1 cellular context compared by ENCODE assay signal in the genomic region with DNA sequence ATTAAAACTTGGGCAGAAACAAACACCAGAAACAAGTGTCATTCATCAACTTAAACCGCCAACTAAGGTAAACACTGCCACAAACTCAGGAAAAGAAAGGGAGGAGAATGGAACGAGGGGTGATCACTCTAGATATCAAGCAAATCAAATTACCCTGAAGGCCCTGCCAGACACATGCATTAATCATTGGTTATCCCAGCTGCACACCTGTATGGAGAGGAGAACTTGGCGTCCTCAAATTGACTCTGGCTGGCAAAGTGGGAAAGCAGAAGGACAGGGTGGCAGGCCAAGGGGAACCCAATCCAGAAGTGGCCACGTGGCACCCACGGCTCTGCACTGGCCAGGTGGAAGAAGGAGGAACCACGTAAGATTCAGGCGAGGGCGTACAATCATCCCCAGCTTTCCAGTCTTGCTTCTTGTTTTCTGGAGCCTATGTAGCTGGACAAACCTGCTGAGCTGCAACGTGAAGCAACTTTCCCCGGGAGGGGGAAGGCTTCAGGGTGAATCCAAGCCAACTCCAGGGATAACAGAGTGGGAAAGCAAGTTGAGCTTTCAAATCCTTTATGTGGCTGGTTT.
TF ChIP-seq lines count a peak whose summit lies in the region.

No MANE protein-coding gene starts in this region.

TF ChIP-seq in K562, 482 proteins besides CTCF, POLR2A, EP300 and RAD21 (continued from another document and continues in another):
- TF ChIP-seq SMAD2 (IDR thresholded peaks at IDR 0.05; ENCODE audit: low read depth, low read length) (no peak), FOXP1 (CRISPR knock-in tag; IDR thresholded peaks at IDR 0.05) (no peak; the same call in 1 of the 2 replicates), ZNF239 (CRISPR knock-in tag; IDR thresholded peaks at IDR 0.05) (no peak), SP1 (CRISPR knock-in tag; IDR thresholded peaks at IDR 0.05) (peak; percentile 9; the same call in 1 of the 2 replicates), ZNF282 (CRISPR knock-in tag; IDR thresholded peaks at IDR 0.05) (no peak), ATF7 (IDR thresholded peaks at IDR 0.05) (0 out of 2 replicates have a peak, but pooled peaks have one; percentile 10), NBN (IDR thresholded peaks at IDR 0.05; ENCODE audit: low read depth) (no peak; the same call in 1 of the 2 replicates), ZHX1 (conservative IDR thresholded peaks at IDR 0.05; ENCODE audit: low read length) (no peak), RBFOX2 (IDR thresholded peaks at IDR 0.05; ENCODE audit: low read depth, low read length) (peak; percentile 79), ATF4 (CRISPR knock-in tag; IDR thresholded peaks at IDR 0.05) (no peak), XRCC3 (IDR thresholded peaks at IDR 0.05) (no peak), TCF7L2 (IDR thresholded peaks at IDR 0.05; ENCODE audit: low read depth, low read length) (no peak), TEAD4 (IDR thresholded peaks at IDR 0.05; ENCODE audit: low read length) (peak; percentile 68), TEAD4 (CRISPR knock-in tag; IDR thresholded peaks at IDR 0.05; ENCODE audit: borderline replicate concordance) (no peak), KLF1 (tag; IDR thresholded peaks at IDR 0.05) (peak; percentile 56; the same call in 1 of the 2 replicates), CREBBP (IDR thresholded peaks at IDR 0.05; ENCODE audit: low read depth, low read length) (no peak), KDM1A (IDR thresholded peaks at IDR 0.05) (0 out of 4 replicates have a peak, but pooled peaks of 1 of the 2 experiments have one; percentile 4), ZNF408 (CRISPR knock-in tag; IDR thresholded peaks at IDR 0.05; ENCODE audit: low read depth) (no peak), YY1 (IDR thresholded peaks at IDR 0.05; ENCODE audit: borderline replicate concordance in 1 of 3, control insufficient read depth in 1 of 3, extremely low read depth in 1 of 3, insufficient read depth in 3 of 3, insufficient read length in 1 of 3, insufficient replicate concordance in 2 of 3, low read depth in 1 of 3, low read length in 2 of 3) (no peak), EHMT2 (IDR thresholded peaks at IDR 0.05) (no peak), HMG20A (CRISPR knock-in tag; conservative IDR thresholded peaks at IDR 0.05) (no peak), OTX1 (CRISPR knock-in tag; IDR thresholded peaks at IDR 0.05) (no peak; the same call in 1 of the 2 replicates), ETS1 (conservative IDR thresholded peaks at IDR 0.05; ENCODE audit: control insufficient read depth, low read depth, low read length) (no peak), ZNF707 (CRISPR knock-in tag; conservative IDR thresholded peaks at IDR 0.05) (no peak), FOXJ2 (tag; IDR thresholded peaks at IDR 0.05) (no peak), CCAR2 (IDR thresholded peaks at IDR 0.05; ENCODE audit: low read depth, low read length) (no peak), JUNB (CRISPR knock-in tag; conservative IDR thresholded peaks at IDR 0.05) (no peak), ZNF124 (CRISPR knock-in tag; IDR thresholded peaks at IDR 0.05) (no peak), BRD4 (IDR thresholded peaks at IDR 0.05) (no peak), RFX5 (IDR thresholded peaks at IDR 0.05; ENCODE audit: low read depth, low read length) (no peak), HNRNPUL1 (IDR thresholded peaks at IDR 0.05; ENCODE audit: low read length) (no peak), TBP (optimal IDR thresholded peaks at IDR 0.05; ENCODE audit: low read depth, low read length) (no peak), TFAM (CRISPR knock-in tag; conservative IDR thresholded peaks at IDR 0.05) (no peak), SP2 (IDR thresholded peaks at IDR 0.05; ENCODE audit: extremely low read depth, low read depth, low read length, poor library complexity, severe bottlenecking) (no peak), THRB (CRISPR knock-in tag; conservative IDR thresholded peaks at IDR 0.05) (no peak), MXI1 (IDR thresholded peaks at IDR 0.05; ENCODE audit: low read depth, low read length) (peak; percentile 65; the same call in 1 of the 2 replicates), HES1 (IDR thresholded peaks at IDR 0.05; ENCODE audit: low read depth) (no peak), MEF2A (IDR thresholded peaks at IDR 0.05; ENCODE audit: control insufficient read depth, low read depth, low read length) (no peak), SPI1 (IDR thresholded peaks at IDR 0.05; ENCODE audit: borderline replicate concordance, low read depth, low read length) (0 out of 2 replicates have a peak, but pooled peaks have one; percentile 10)
- TF ChIP-seq, protein P1, sequence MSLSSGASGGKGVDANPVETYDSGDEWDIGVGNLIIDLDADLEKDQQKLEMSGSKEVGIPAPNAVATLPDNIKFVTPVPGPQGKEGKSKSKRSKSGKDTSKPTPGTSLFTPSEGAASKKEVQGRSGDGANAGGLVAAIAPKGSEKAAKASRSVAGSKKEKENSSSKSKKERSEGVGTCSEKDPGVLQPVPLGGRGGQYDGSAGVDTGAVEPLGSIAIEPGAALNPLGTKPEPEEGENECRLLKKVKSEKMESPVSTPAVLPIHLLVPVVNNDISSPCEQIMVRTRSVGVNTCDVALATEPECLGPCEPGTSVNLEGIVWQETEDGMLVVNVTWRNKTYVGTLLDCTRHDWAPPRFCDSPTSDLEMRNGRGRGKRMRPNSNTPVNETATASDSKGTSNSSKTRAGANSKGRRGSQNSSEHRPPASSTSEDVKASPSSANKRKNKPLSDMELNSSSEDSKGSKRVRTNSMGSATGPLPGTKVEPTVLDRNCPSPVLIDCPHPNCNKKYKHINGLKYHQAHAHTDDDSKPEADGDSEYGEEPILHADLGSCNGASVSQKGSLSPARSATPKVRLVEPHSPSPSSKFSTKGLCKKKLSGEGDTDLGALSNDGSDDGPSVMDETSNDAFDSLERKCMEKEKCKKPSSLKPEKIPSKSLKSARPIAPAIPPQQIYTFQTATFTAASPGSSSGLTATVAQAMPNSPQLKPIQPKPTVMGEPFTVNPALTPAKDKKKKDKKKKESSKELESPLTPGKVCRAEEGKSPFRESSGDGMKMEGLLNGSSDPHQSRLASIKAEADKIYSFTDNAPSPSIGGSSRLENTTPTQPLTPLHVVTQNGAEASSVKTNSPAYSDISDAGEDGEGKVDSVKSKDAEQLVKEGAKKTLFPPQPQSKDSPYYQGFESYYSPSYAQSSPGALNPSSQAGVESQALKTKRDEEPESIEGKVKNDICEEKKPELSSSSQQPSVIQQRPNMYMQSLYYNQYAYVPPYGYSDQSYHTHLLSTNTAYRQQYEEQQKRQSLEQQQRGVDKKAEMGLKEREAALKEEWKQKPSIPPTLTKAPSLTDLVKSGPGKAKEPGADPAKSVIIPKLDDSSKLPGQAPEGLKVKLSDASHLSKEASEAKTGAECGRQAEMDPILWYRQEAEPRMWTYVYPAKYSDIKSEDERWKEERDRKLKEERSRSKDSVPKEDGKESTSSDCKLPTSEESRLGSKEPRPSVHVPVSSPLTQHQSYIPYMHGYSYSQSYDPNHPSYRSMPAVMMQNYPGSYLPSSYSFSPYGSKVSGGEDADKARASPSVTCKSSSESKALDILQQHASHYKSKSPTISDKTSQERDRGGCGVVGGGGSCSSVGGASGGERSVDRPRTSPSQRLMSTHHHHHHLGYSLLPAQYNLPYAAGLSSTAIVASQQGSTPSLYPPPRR (CRISPR knock-in tag; IDR thresholded peaks at IDR 0.05; ENCODE audit: borderline replicate concordance), result no peak
- TF ChIP-seq, protein P2, sequence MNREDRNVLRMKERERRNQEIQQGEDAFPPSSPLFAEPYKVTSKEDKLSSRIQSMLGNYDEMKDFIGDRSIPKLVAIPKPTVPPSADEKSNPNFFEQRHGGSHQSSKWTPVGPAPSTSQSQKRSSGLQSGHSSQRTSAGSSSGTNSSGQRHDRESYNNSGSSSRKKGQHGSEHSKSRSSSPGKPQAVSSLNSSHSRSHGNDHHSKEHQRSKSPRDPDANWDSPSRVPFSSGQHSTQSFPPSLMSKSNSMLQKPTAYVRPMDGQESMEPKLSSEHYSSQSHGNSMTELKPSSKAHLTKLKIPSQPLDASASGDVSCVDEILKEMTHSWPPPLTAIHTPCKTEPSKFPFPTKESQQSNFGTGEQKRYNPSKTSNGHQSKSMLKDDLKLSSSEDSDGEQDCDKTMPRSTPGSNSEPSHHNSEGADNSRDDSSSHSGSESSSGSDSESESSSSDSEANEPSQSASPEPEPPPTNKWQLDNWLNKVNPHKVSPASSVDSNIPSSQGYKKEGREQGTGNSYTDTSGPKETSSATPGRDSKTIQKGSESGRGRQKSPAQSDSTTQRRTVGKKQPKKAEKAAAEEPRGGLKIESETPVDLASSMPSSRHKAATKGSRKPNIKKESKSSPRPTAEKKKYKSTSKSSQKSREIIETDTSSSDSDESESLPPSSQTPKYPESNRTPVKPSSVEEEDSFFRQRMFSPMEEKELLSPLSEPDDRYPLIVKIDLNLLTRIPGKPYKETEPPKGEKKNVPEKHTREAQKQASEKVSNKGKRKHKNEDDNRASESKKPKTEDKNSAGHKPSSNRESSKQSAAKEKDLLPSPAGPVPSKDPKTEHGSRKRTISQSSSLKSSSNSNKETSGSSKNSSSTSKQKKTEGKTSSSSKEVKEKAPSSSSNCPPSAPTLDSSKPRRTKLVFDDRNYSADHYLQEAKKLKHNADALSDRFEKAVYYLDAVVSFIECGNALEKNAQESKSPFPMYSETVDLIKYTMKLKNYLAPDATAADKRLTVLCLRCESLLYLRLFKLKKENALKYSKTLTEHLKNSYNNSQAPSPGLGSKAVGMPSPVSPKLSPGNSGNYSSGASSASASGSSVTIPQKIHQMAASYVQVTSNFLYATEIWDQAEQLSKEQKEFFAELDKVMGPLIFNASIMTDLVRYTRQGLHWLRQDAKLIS (CRISPR knock-in tag; IDR thresholded peaks at IDR 0.05), result no peak
- TF ChIP-seq, protein P3, sequence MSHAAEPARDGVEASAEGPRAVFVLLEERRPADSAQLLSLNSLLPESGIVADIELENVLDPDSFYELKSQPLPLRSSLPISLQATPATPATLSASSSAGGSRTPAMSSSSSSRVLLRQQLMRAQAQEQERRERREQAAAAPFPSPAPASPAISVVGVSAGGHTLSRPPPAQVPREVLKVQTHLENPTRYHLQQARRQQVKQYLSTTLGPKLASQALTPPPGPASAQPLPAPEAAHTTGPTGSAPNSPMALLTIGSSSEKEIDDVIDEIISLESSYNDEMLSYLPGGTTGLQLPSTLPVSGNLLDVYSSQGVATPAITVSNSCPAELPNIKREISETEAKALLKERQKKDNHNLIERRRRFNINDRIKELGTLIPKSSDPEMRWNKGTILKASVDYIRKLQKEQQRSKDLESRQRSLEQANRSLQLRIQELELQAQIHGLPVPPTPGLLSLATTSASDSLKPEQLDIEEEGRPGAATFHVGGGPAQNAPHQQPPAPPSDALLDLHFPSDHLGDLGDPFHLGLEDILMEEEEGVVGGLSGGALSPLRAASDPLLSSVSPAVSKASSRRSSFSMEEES (CRISPR knock-in tag; IDR thresholded peaks at IDR 0.05), result no peak
